Comparison of ENCODE assay signal across 9 cellular contexts in genomic region chr12:1932264-1932777, GRCh38. TPM values are rescaled to one million over a fixed set of nuclear protein-coding genes. Genes with fewer than 3 reads are reported as not detected.
DNase-seq lines count a peak whose midpoint lies in the region; ATAC-seq and TF ChIP-seq lines count a peak whose summit lies in the region.
"Had no signal": no experiment of that assay in that cellular context is flagged by ENCODE, and none has a peak within 500 bp of the region (broad histone marks: within the 10 kb centered on the region; RNA-seq: fewer than 3 reads in every experiment).

No MANE protein-coding gene starts in this region.

- no peaks in the 10 kb centered on the region for H3K36me3 Mint-ChIP-seq in nephron progenitor cell (ENCODE audit: low read depth)
- H3K36me3 Mint-ChIP-seq in activated CD8-positive, alpha-beta memory T cell treated with anti-CD3 and anti-CD28 coated beads, Interleukin-2, amount 10 ng/mL, durations not matched to agents 7 days and 5 days, result no peaks in the 10 kb centered on the region
- H3K36me3 Mint-ChIP-seq in T-helper 17 cell (ENCODE audit: low read depth), result peaks cover 5% of the 10 kb centered on the region

- peak in 10 of 14 donors; percentile 12 to 63 (median 44) for DNase-seq in C1 segment of cervical spinal cord (lab: John Stamatoyannopoulos, UW)
- DNase-seq in NCI-H1092 (lab: John Stamatoyannopoulos, UW), result peak; percentile 56
- peak; percentile 12 for DNase-seq in fibroblast of mammary gland (ENCODE audit: low read depth)
- DNase-seq in nephron progenitor cell, result no peak
- DNase-seq in activated CD8-positive, alpha-beta memory T cell treated with anti-CD3 and anti-CD28 coated beads, Interleukin-2, amount 10 ng/mL, durations not matched to agents 7 days and 5 days, result no peak
- DNase-seq in T-helper 17 cell, result no peak
- DNase-seq: T1000 had no signal

- CTCF ChIA-PET in activated CD8-positive, alpha-beta memory T cell treated with anti-CD3 and anti-CD28 coated beads, Interleukin-2, amount 10 ng/mL, durations not matched to agents 7 days and 5 days (lab: Charles Lee), result no interaction called here

- TF ChIP-seq CTCF in fibroblast of mammary gland (conservative IDR thresholded peaks at IDR 0.05; ENCODE audit: control insufficient read depth, insufficient read depth, low read depth, low read length) (no peak), nephron progenitor cell (IDR thresholded peaks at IDR 0.05) (no peak)

- H3K27ac Mint-ChIP-seq in nephron progenitor cell (peak overlapping the region; percentile 9), T-helper 17 cell (no peak overlapping the region)
- H3K27ac Mint-ChIP-seq in activated CD8-positive, alpha-beta memory T cell treated with anti-CD3 and anti-CD28 coated beads, Interleukin-2, amount 10 ng/mL, durations not matched to agents 7 days and 5 days, result no peak overlapping the region

- ATAC-seq in HG03521 (IDR thresholded peaks at IDR 0.05; ENCODE audit: unreplicated experiment) (no peak), GM18519 (IDR thresholded peaks at IDR 0.05; ENCODE audit: low FRiP score, unreplicated experiment) (no peak), T-helper 17 cell (no peak)
- no peak for ATAC-seq in activated CD8-positive, alpha-beta memory T cell treated with anti-CD3 and anti-CD28 coated beads, Interleukin-2, amount 10 ng/mL, durations not matched to agents 7 days and 5 days

- no peak overlapping the region for H3K4me3 ChIP-seq in fibroblast of mammary gland (ENCODE audit: control insufficient read depth, low read depth, low read length)

- H3K27me3 Mint-ChIP-seq in nephron progenitor cell (ENCODE audit: low read depth, poor library complexity) (peaks cover 13% of the 10 kb centered on the region), T-helper 17 cell (no peaks in the 10 kb centered on the region)
- H3K27me3 Mint-ChIP-seq in activated CD8-positive, alpha-beta memory T cell treated with anti-CD3 and anti-CD28 coated beads, Interleukin-2, amount 10 ng/mL, durations not matched to agents 7 days and 5 days, result no peaks in the 10 kb centered on the region

- H3K9me3 ChIP-seq in T-helper 17 cell (ENCODE audit: control insufficient read depth, low read length, poor library complexity, severe bottlenecking), result no peaks in the 10 kb centered on the region

- H3K4me3 Mint-ChIP-seq in nephron progenitor cell (peak overlapping the region; percentile 6), T-helper 17 cell (no peak overlapping the region)
- H3K4me3 Mint-ChIP-seq in activated CD8-positive, alpha-beta memory T cell treated with anti-CD3 and anti-CD28 coated beads, Interleukin-2, amount 10 ng/mL, durations not matched to agents 7 days and 5 days, result no peak overlapping the region

- no peaks in the 10 kb centered on the region for H3K9me3 Mint-ChIP-seq in nephron progenitor cell
- H3K9me3 Mint-ChIP-seq in activated CD8-positive, alpha-beta memory T cell treated with anti-CD3 and anti-CD28 coated beads, Interleukin-2, amount 10 ng/mL, durations not matched to agents 7 days and 5 days (ENCODE audit: low read depth), result no peaks in the 10 kb centered on the region

- H3K4me1 Mint-ChIP-seq in nephron progenitor cell (peaks cover 72% of the 10 kb centered on the region), T-helper 17 cell (peaks cover 17% of the 10 kb centered on the region)
- no peaks in the 10 kb centered on the region for H3K4me1 Mint-ChIP-seq in activated CD8-positive, alpha-beta memory T cell treated with anti-CD3 and anti-CD28 coated beads, Interleukin-2, amount 10 ng/mL, durations not matched to agents 7 days and 5 days

RNA-seq across cellular contexts. Expression of gene CACNA2D4, which starts 13.9 kb away (rescaled TPM):
- total RNA-seq in activated CD8-positive, alpha-beta memory T cell treated with anti-CD3 and anti-CD28 coated beads, Interleukin-2, amount 10 ng/mL, durations not matched to agents 7 days and 5 days, result 1 to 10 TPM; 5.9 to 8.2 TPM
- 10 to 100 TPM; 18.1 to 25.2 TPM for total RNA-seq in T-helper 17 cell

Comparison
In these comparisons a context has a peak if more than half of its experiments do, and no peak if none do; other contexts are left out.
1. DNase-seq: peak in C1 segment of cervical spinal cord (10 of 14), NCI-H1092 (single experiment) and fibroblast of mammary gland (single experiment); none in nephron progenitor cell (single experiment), activated CD8-positive, alpha-beta memory T cell treated with anti-CD3 and anti-CD28 coated beads, Interleukin-2, amount 10 ng/mL, durations not matched to agents 7 days and 5 days (single experiment) and T-helper 17 cell (0 of 3).